ENCODE assay signal across 8 cellular contexts in the genomic region with DNA sequence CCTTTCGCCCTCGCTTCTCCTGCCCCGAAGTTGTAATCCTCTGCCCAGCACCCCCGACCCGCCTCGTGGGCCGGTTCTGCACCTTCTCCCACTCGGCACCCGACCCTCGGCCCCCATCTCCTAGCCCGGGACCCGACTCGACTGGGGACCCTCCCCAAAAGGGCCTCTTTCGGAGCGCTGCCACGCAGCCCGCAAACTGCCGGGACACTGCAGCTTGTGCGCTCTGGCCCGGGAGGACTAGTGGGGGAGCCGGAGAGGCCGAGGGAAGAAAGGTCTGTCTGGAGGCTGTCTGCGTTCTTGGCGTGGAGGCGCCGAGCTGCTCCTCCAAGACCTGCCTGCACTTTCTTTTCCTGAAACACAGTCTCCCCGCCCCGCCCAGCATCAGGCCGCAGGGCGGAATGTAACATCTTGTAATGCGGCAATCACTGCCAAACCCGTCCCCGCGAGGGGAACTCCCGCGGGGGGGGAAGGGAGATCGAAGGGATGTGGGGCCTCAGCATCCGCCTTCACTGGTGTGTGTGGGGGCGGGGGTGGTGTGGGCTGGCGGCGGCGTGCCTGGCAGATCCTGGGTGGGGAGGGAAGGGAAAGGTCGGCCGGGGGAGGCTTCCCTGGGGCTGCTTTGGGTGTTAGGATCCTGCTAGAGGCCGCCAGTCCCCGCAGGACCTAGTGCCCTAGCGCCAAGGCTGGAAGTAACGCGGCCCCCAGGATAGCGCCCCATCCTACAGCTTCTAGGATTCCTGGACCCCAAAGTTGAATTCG. TPM values are rescaled to one million over a fixed set of nuclear protein-coding genes. Genes with fewer than 3 reads are reported as not detected.
DNase-seq lines count a peak whose midpoint lies in the region; ATAC-seq and TF ChIP-seq lines count a peak whose summit lies in the region.

No MANE protein-coding gene starts in this region.

- H3K4me1 ChIP-seq in Loucy (ENCODE audit: insufficient read depth, low read length, poor library complexity, severe bottlenecking), result peaks cover 8% of the 10 kb centered on the region

- peak overlapping the region; percentile 69 for H3K4me3 Mint-ChIP-seq in memory B cell
- peak overlapping the region; percentile 81 for H3K4me3 Mint-ChIP-seq in stimulated activated naive CD8-positive, alpha-beta T cell treated with anti-CD3 and anti-CD28 coated beads, Interleukin-15, Interleukin-2, amounts not matched to agents 100 ng/mL and 50 ng/mL, for 24 hours

- peak overlapping the region; percentile 94 for H2AFZ ChIP-seq in Loucy (ENCODE audit: low read length)

- peak overlapping the region; percentile 87 for H3K4me2 ChIP-seq in Loucy (ENCODE audit: low read depth, low read length, poor library complexity, severe bottlenecking)

- no peak overlapping the region for H3K27ac Mint-ChIP-seq in memory B cell
- H3K27ac Mint-ChIP-seq in stimulated activated naive CD8-positive, alpha-beta T cell treated with anti-CD3 and anti-CD28 coated beads, Interleukin-15, Interleukin-2, amounts not matched to agents 100 ng/mL and 50 ng/mL, for 24 hours, result no peak overlapping the region

- H3K9me3 Mint-ChIP-seq in memory B cell, result peaks cover 3% of the 10 kb centered on the region
- H3K9me3 Mint-ChIP-seq in stimulated activated naive CD8-positive, alpha-beta T cell treated with anti-CD3 and anti-CD28 coated beads, Interleukin-15, Interleukin-2, amounts not matched to agents 100 ng/mL and 50 ng/mL, for 24 hours, result no peaks in the 10 kb centered on the region

- peaks cover 27% of the 10 kb centered on the region for H3K27me3 Mint-ChIP-seq in memory B cell
- H3K27me3 Mint-ChIP-seq in stimulated activated naive CD8-positive, alpha-beta T cell treated with anti-CD3 and anti-CD28 coated beads, Interleukin-15, Interleukin-2, amounts not matched to agents 100 ng/mL and 50 ng/mL, for 24 hours, result peaks cover 70% of the 10 kb centered on the region

- no peaks in the 10 kb centered on the region for H3K36me3 Mint-ChIP-seq in memory B cell
- H3K36me3 Mint-ChIP-seq in stimulated activated naive CD8-positive, alpha-beta T cell treated with anti-CD3 and anti-CD28 coated beads, Interleukin-15, Interleukin-2, amounts not matched to agents 100 ng/mL and 50 ng/mL, for 24 hours (ENCODE audit: low read depth), result peaks cover 5% of the 10 kb centered on the region

- H3K27me3 ChIP-seq in GM06990 (replicated peaks; ENCODE audit: control insufficient read depth, insufficient read depth, low read length) (no peaks in the 10 kb centered on the region; the same call in none of the 2 replicates), Loucy (ENCODE audit: insufficient read depth, low read length, poor library complexity, severe bottlenecking) (peaks cover 27% of the 10 kb centered on the region)

- TF ChIP-seq CTCF in GM06990 (IDR thresholded peaks at IDR 0.05; ENCODE audit: insufficient read depth, low read length, poor library complexity, severe bottlenecking) (no peak), Loucy (conservative IDR thresholded peaks at IDR 0.05; ENCODE audit: low read length) (no peak)

- H3K36me3 ChIP-seq in GM06990 (ENCODE audit: control insufficient read depth, insufficient read depth, low read length), result no peaks in the 10 kb centered on the region
- H3K36me3 ChIP-seq in Loucy (ENCODE audit: insufficient read depth, low read length), result no peaks in the 10 kb centered on the region

- H3F3A ChIP-seq in Loucy (ENCODE audit: low read depth), result no peaks in the 10 kb centered on the region; the same call in 1 of the 2 replicates

- H3K4me3 ChIP-seq in GM06990 (replicated peaks; ENCODE audit: low read depth, low read length), result peak overlapping the region; percentile 74
- H3K4me3 ChIP-seq in Loucy (ENCODE audit: low read length, poor library complexity, severe bottlenecking), result peak overlapping the region; percentile 84

- peaks cover 16% of the 10 kb centered on the region for H3K4me1 Mint-ChIP-seq in memory B cell
- H3K4me1 Mint-ChIP-seq in stimulated activated naive CD8-positive, alpha-beta T cell treated with anti-CD3 and anti-CD28 coated beads, Interleukin-15, Interleukin-2, amounts not matched to agents 100 ng/mL and 50 ng/mL, for 24 hours (ENCODE audit: low read depth), result peaks cover 58% of the 10 kb centered on the region

- peak overlapping the region; percentile 57 for H3K9ac ChIP-seq in Loucy (ENCODE audit: low read depth, low read length, poor library complexity, severe bottlenecking)

- no peaks in the 10 kb centered on the region for H3K9me2 ChIP-seq in Loucy (replicated peaks; ENCODE audit: low read depth, low read length)

- ATAC-seq in activated CD4-positive, CD25-positive, alpha-beta regulatory T cell treated with anti-CD3 and anti-CD28 coated beads, Interleukin-2, amount 50 U/mL, for 24 hours, result peak; percentile 57 to 66
- ATAC-seq in memory B cell (ENCODE audit: low read depth), result peak; percentile 79

- H3K9me3 ChIP-seq in Loucy (ENCODE audit: insufficient read depth, low read depth, low read length), result no peaks in the 10 kb centered on the region

- H4K20me1 ChIP-seq in Loucy (ENCODE audit: insufficient read depth, low read length, poor library complexity, severe bottlenecking), result no peaks in the 10 kb centered on the region

- no peaks in the 10 kb centered on the region for H3K79me2 ChIP-seq in Loucy (ENCODE audit: insufficient read depth, low read length)

- DNase-seq in GM06990 (ENCODE audit: extremely low read depth, insufficient read length) (peak; percentile 75), dermis blood vessel endothelial cell (peak; percentile 58), memory B cell (ENCODE audit: low spot score in 2 of 2) (peak in 1 of 2 donors; percentile 57), SHP77 treated with DMSO at 0.1 percent for 48 hours (lab: John Stamatoyannopoulos, UW) (no peak), germinal center (ENCODE audit: low spot score) (no peak)

RNA-seq across cellular contexts. Expression of a gene that starts 7.4 kb away (rescaled TPM):
- not detected in 2 replicates for total RNA-seq in dermis blood vessel endothelial cell

RNA-seq across cellular contexts. Expression of a gene that starts 10.0 kb away (rescaled TPM):
- total RNA-seq in dermis blood vessel endothelial cell, result not detected in 2 replicates

Comparison
In these comparisons a context has a peak if more than half of its experiments do, and no peak if none do; other contexts are left out.
1. DNase-seq: peak in GM06990 (single experiment) and dermis blood vessel endothelial cell (single experiment); none in SHP77 treated with DMSO at 0.1 percent for 48 hours (single experiment) and germinal center (single experiment).